ENCODE assay signal across 8 cellular contexts in genomic region chr3:126134219-126134975, GRCh38. TPM values are rescaled to one million over a fixed set of nuclear protein-coding genes. Genes with fewer than 3 reads are reported as not detected.
DNase-seq lines count a peak whose midpoint lies in the region; ATAC-seq and TF ChIP-seq lines count a peak whose summit lies in the region.

No MANE protein-coding gene starts in this region.

- no peaks in the 10 kb centered on the region for H3K36me3 ChIP-seq in PC-9 (ENCODE audit: low read depth)

- CTCF ChIA-PET in PC-9 (lab: Charles Lee): interaction anchor here (0.6 to 1.1 kb wide), 2 partner anchors 63 to 305 kb away, joined by 3 to 6 read pairs; no protein-coding TSS in a partner anchor

- H3K79me2 ChIP-seq in PC-9 (ENCODE audit: low read depth): no peaks in the 10 kb centered on the region

- ATAC-seq in HG03521 (IDR thresholded peaks at IDR 0.05; ENCODE audit: unreplicated experiment) (no peak), HG02642 (IDR thresholded peaks at IDR 0.05; ENCODE audit: poor library complexity, unreplicated experiment) (no peak)

- H3K9me2 ChIP-seq in PC-9 (ENCODE audit: insufficient read depth): no peaks in the 10 kb centered on the region

- no peak overlapping the region for H3K4me3 ChIP-seq in PC-9

- H2AFZ ChIP-seq in PC-9: no peak overlapping the region

- peak; percentile 85 for TF ChIP-seq CTCF in PC-9 (conservative IDR thresholded peaks at IDR 0.05)

- peaks cover 15% of the 10 kb centered on the region for H3K4me1 ChIP-seq in PC-9 (replicated peaks; ENCODE audit: insufficient read depth)

- H3K27ac ChIP-seq in PC-9: no peak overlapping the region

- H3K9me3 ChIP-seq in PC-9 (ENCODE audit: insufficient read depth, low read depth): no peaks in the 10 kb centered on the region

- BruUV-seq in PC-9 (replicated peaks; lab: Mats Ljungman, UMichigan): no TSS peak

- no peaks in the 10 kb centered on the region for H3K27me3 ChIP-seq in PC-9 (ENCODE audit: insufficient read depth, low read depth)

- peaks cover 7% of the 10 kb centered on the region; the same call in 1 of the 2 replicates for H3F3A ChIP-seq in PC-9 (ENCODE audit: insufficient read depth, low read depth)

- intact Hi-C loops in PC-9 (cut with micrococcal nuclease; ENCODE audit: unreplicated experiment) (loop anchor here (1.0 to 5.0 kb wide), 4 partner anchors 46 to 1408 kb away; partner anchors contain the start of genes ALDH1L1 and ZXDC), head of caudate nucleus (cut with DNase I) (no loop called here), posterior cingulate gyrus (cut with DNase I) (no loop called here)

- no peaks in the 10 kb centered on the region for H4K20me1 ChIP-seq in PC-9 (ENCODE audit: insufficient read depth)

- peak; percentile 73 for DNase-seq in D341Med (ENCODE audit: low spot score)
- DNase-seq in HuH-7 (ENCODE audit: low spot score): peak; percentile 70
- peak in 1 of 2 experiments; percentile 56 for DNase-seq in PC-9
- peak; percentile 39 for DNase-seq in activated naive CD4-positive, alpha-beta T cell treated with anti-CD3 and anti-CD28 coated beads, Interleukin-2, amount 50 U/mL, for 16 hours
- DNase-seq in head of caudate nucleus: peak; percentile 36 to 88 (median 70)
- DNase-seq in posterior cingulate gyrus: peak in 9 of 10 donors; percentile 43 to 94 (median 69)

- H3K4me2 ChIP-seq in PC-9: no peak overlapping the region

- POLR2A ChIA-PET in PC-9 (lab: Charles Lee; ENCODE audit: unreplicated experiment): interaction anchor here (0.6 kb wide), 1 partner anchor 338 kb away, joined by 3 read pairs; no protein-coding TSS in a partner anchor

RNA-seq across cellular contexts. Expression of gene ALDH1L1, which starts 46.0 kb away (rescaled TPM):
- 46.9 and 50.0 TPM in 2 replicates for total RNA-seq in PC-9 (2021)

RNA-seq across cellular contexts. Expression of gene SLC41A3, which starts 50.5 kb away (rescaled TPM):
- 59.2 and 67.0 TPM in 2 replicates for total RNA-seq in PC-9 (2021)
